11 cellular contexts compared by ENCODE assay signal in genomic region chr4:22766068-22766467, GRCh38.
"Had no signal": no experiment of that assay in that cellular context is flagged by ENCODE, and none has a peak within 500 bp of the region (broad histone marks: within the 10 kb centered on the region; RNA-seq: fewer than 3 reads in every experiment).

No MANE protein-coding gene starts in this region.

- H3K4me1 ChIP-seq: HAP-1 had no signal

- H3K4me2 ChIP-seq: GM23338 had no signal

- ATAC-seq: GM23338, HCT116 had no signal

- DNase-seq: GM23248, GOT3, H7, H9, HCEC 1CT, HFFc6 had no signal

- H3K27ac ChIP-seq: GM23248 had no signal

- H2AFZ ChIP-seq: GM23248, GM23338 had no signal

- H3K36me3 ChIP-seq: HAP-1 had no signal

- H3K4me3 ChIP-seq: GM23248, GM23338, HAP-1 had no signal

- H3K27ac Mint-ChIP-seq: GM23338, H9, HFFc6 had no signal

- H3K4me3 Mint-ChIP-seq: GM23338, H9, HFFc6 had no signal

- H3K9me3 ChIP-seq: HAP-1 had no signal

- H3K9ac ChIP-seq: GM23248 had no signal

- FAIRE-seq: H1, H54 had no signal
